ENCODE assay signal across 10 cellular contexts in the genomic region with DNA sequence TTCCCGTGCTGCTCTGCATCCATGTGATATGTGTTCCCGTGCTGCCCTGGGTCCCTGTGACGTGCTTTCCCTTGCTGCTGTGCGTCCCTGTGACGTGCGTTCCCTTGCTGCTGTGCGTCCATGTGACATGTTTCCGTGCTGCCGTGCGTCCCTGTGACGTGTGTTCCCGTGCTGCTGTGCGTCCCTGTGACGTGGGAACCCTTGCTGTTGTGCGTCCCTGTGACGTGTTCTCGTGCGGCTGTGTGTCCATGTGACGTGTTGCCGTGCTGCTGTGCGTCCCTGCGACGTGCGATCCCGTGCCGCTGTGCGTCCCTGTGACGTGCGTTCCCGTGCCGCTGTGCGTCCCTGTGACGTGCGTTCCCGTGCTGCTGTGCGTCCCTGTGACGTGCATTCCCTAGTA. TPM values are rescaled to one million over a fixed set of nuclear protein-coding genes. Genes with fewer than 3 reads are reported as not detected.
DNase-seq lines count a peak whose midpoint lies in the region; ATAC-seq and TF ChIP-seq lines count a peak whose summit lies in the region.
"Had no signal": no experiment of that assay in that cellular context is flagged by ENCODE, and none has a peak within 500 bp of the region (broad histone marks: within the 10 kb centered on the region; RNA-seq: fewer than 3 reads in every experiment).

No MANE protein-coding gene starts in this region.

- ATAC-seq in stimulated activated naive CD8-positive, alpha-beta T cell treated with anti-CD3 and anti-CD28 coated beads, Interleukin-15, amount 100 ng/mL, for 72 hours, result no peak
- ATAC-seq in activated T-helper 17 cell treated with anti-CD3 and anti-CD28 coated beads, Interleukin-2, amount 50 U/mL, for 72 hours (replicated peaks), result no peak
- no peak for ATAC-seq in GM19023 (IDR thresholded peaks at IDR 0.05; ENCODE audit: unreplicated experiment)

- no peak overlapping the region for H3K4me3 Mint-ChIP-seq in stimulated activated naive CD8-positive, alpha-beta T cell treated with anti-CD3 and anti-CD28 coated beads, Interleukin-15, Interleukin-2, amounts not matched to agents 100 ng/mL and 50 ng/mL, for 24 hours
- H3K4me3 Mint-ChIP-seq in stimulated activated naive CD8-positive, alpha-beta T cell treated with anti-CD3 and anti-CD28 coated beads, Interleukin-15, amount 100 ng/mL, for 72 hours, result no peak overlapping the region
- peak overlapping the region; percentile 38 for H3K4me3 Mint-ChIP-seq in activated T-helper 17 cell treated with anti-CD3 and anti-CD28 coated beads, Interleukin-2, amount 50 U/mL, for 72 hours
- H3K4me3 Mint-ChIP-seq in glutamatergic neuron (ENCODE audit: unreplicated experiment), result peak overlapping the region; percentile 21

- peak overlapping the region; percentile 61 for H3K27ac Mint-ChIP-seq in stimulated activated naive CD8-positive, alpha-beta T cell treated with anti-CD3 and anti-CD28 coated beads, Interleukin-15, Interleukin-2, amounts not matched to agents 100 ng/mL and 50 ng/mL, for 24 hours
- H3K27ac Mint-ChIP-seq in stimulated activated naive CD8-positive, alpha-beta T cell treated with anti-CD3 and anti-CD28 coated beads, Interleukin-15, amount 100 ng/mL, for 72 hours, result peak overlapping the region in 1 of 2 donors; percentile 69
- H3K27ac Mint-ChIP-seq in activated T-helper 17 cell treated with anti-CD3 and anti-CD28 coated beads, Interleukin-2, amount 50 U/mL, for 72 hours, result peak overlapping the region; percentile 57
- peak overlapping the region; percentile 28 for H3K27ac Mint-ChIP-seq in glutamatergic neuron (ENCODE audit: unreplicated experiment)

- DNase-seq in stimulated activated naive CD8-positive, alpha-beta T cell treated with anti-CD3 and anti-CD28 coated beads, Interleukin-15, amount 100 ng/mL, for 72 hours, result no peak
- DNase-seq in glutamatergic neuron, result no peak
- DNase-seq in middle frontal gyrus (ENCODE audit: extremely low spot score, low spot score), result no peak
- no peak for DNase-seq in NCI-H2081 treated with DMSO at 0.1 percent for 48 hours (lab: John Stamatoyannopoulos, UW)
- DNase-seq: NCI-H1436, NCI-H2029 treated with DMSO at 0.1 percent for 48 hours, NCI-H510A treated with DMSO at 0.1 percent for 48 hours had no signal

- peaks cover 71% of the 10 kb centered on the region for H3K36me3 Mint-ChIP-seq in stimulated activated naive CD8-positive, alpha-beta T cell treated with anti-CD3 and anti-CD28 coated beads, Interleukin-15, Interleukin-2, amounts not matched to agents 100 ng/mL and 50 ng/mL, for 24 hours (ENCODE audit: low read depth)
- H3K36me3 Mint-ChIP-seq in activated T-helper 17 cell treated with anti-CD3 and anti-CD28 coated beads, Interleukin-2, amount 50 U/mL, for 72 hours (ENCODE audit: low read depth), result no peaks in the 10 kb centered on the region
- H3K36me3 Mint-ChIP-seq in glutamatergic neuron (ENCODE audit: unreplicated experiment), result peaks cover 19% of the 10 kb centered on the region

- peaks cover 22% of the 10 kb centered on the region for H3K4me1 Mint-ChIP-seq in stimulated activated naive CD8-positive, alpha-beta T cell treated with anti-CD3 and anti-CD28 coated beads, Interleukin-15, Interleukin-2, amounts not matched to agents 100 ng/mL and 50 ng/mL, for 24 hours (ENCODE audit: low read depth)
- H3K4me1 Mint-ChIP-seq in stimulated activated naive CD8-positive, alpha-beta T cell treated with anti-CD3 and anti-CD28 coated beads, Interleukin-15, amount 100 ng/mL, for 72 hours, result peaks cover 43% of the 10 kb centered on the region
- peaks cover 20% of the 10 kb centered on the region for H3K4me1 Mint-ChIP-seq in activated T-helper 17 cell treated with anti-CD3 and anti-CD28 coated beads, Interleukin-2, amount 50 U/mL, for 72 hours
- peaks cover 22% of the 10 kb centered on the region for H3K4me1 Mint-ChIP-seq in glutamatergic neuron (ENCODE audit: low read depth, unreplicated experiment)

- H3K9me3 Mint-ChIP-seq in stimulated activated naive CD8-positive, alpha-beta T cell treated with anti-CD3 and anti-CD28 coated beads, Interleukin-15, Interleukin-2, amounts not matched to agents 100 ng/mL and 50 ng/mL, for 24 hours, result no peaks in the 10 kb centered on the region
- no peaks in the 10 kb centered on the region for H3K9me3 Mint-ChIP-seq in stimulated activated naive CD8-positive, alpha-beta T cell treated with anti-CD3 and anti-CD28 coated beads, Interleukin-15, amount 100 ng/mL, for 72 hours
- H3K9me3 Mint-ChIP-seq in activated T-helper 17 cell treated with anti-CD3 and anti-CD28 coated beads, Interleukin-2, amount 50 U/mL, for 72 hours, result no peaks in the 10 kb centered on the region
- H3K9me3 Mint-ChIP-seq in glutamatergic neuron (ENCODE audit: unreplicated experiment), result peaks cover 9% of the 10 kb centered on the region

- no peak for TF ChIP-seq CTCF in glutamatergic neuron (IDR thresholded peaks at IDR 0.05; ENCODE audit: partially characterized antibody, unreplicated experiment)

- no peaks in the 10 kb centered on the region for H3K27me3 Mint-ChIP-seq in stimulated activated naive CD8-positive, alpha-beta T cell treated with anti-CD3 and anti-CD28 coated beads, Interleukin-15, Interleukin-2, amounts not matched to agents 100 ng/mL and 50 ng/mL, for 24 hours
- H3K27me3 Mint-ChIP-seq in stimulated activated naive CD8-positive, alpha-beta T cell treated with anti-CD3 and anti-CD28 coated beads, Interleukin-15, amount 100 ng/mL, for 72 hours, result no peaks in the 10 kb centered on the region
- no peaks in the 10 kb centered on the region for H3K27me3 Mint-ChIP-seq in activated T-helper 17 cell treated with anti-CD3 and anti-CD28 coated beads, Interleukin-2, amount 50 U/mL, for 72 hours
- peaks cover 13% of the 10 kb centered on the region for H3K27me3 Mint-ChIP-seq in glutamatergic neuron (ENCODE audit: unreplicated experiment)

RNA-seq across cellular contexts. Expression of a gene that starts 45.8 kb away (rescaled TPM):
- total RNA-seq in activated T-helper 17 cell treated with anti-CD3 and anti-CD28 coated beads, Interleukin-2, amount 50 U/mL, for 72 hours, result 10 to 100 TPM; 23.8 to 31.3 TPM
- total RNA-seq in glutamatergic neuron (ENCODE audit: unreplicated experiment), result 27.8 TPM

RNA-seq across cellular contexts. Expression of a gene that starts 53.0 kb away (rescaled TPM):
- 10 to 100 TPM; 59.0 to 87.9 TPM for total RNA-seq in activated T-helper 17 cell treated with anti-CD3 and anti-CD28 coated beads, Interleukin-2, amount 50 U/mL, for 72 hours
- total RNA-seq in glutamatergic neuron (ENCODE audit: unreplicated experiment), result 103 TPM

Comparison
In these comparisons a context has a peak if more than half of its experiments do, and no peak if none do; other contexts are left out.
1. H3K4me3 Mint-ChIP-seq: peak in activated T-helper 17 cell treated with anti-CD3 and anti-CD28 coated beads, Interleukin-2, amount 50 U/mL, for 72 hours (single experiment) and glutamatergic neuron (single experiment); none in stimulated activated naive CD8-positive, alpha-beta T cell treated with anti-CD3 and anti-CD28 coated beads, Interleukin-15, Interleukin-2, amounts not matched to agents 100 ng/mL and 50 ng/mL, for 24 hours (single experiment) and stimulated activated naive CD8-positive, alpha-beta T cell treated with anti-CD3 and anti-CD28 coated beads, Interleukin-15, amount 100 ng/mL, for 72 hours (0 of 2).